ENCODE assay signal across 8 cellular contexts in genomic region chr17:6640536-6641373, GRCh38. TPM values are rescaled to one million over a fixed set of nuclear protein-coding genes. Genes with fewer than 3 reads are reported as not detected.
DNase-seq lines count a peak whose midpoint lies in the region; FAIRE-seq and TF ChIP-seq lines count a peak whose summit lies in the region.

Gene KIAA0753 (minus strand): TSS chr17:6640711. CDS start chr17:6635103, 5,608 bp downstream.
Gene TXNDC17 (plus strand): TSS chr17:6641060. CDS start chr17:6641083, 23 bp downstream.

- peak within 1 kb of the TSS; percentile 90 for H3K27ac ChIP-seq in mesodermal cell (ENCODE audit: low read depth, low read length, severe bottlenecking)

- peak; percentile 99 for FAIRE-seq in HTR-8/SVneo (lab: Jason Lieb, UNC)

- H3K4me3 ChIP-seq in NT2/D1 (ENCODE audit: insufficient read length, low read depth) (peak within 1 kb of the TSS; percentile 73), endocrine pancreas (ENCODE audit: control insufficient read depth, insufficient read depth, low read length) (peak within 1 kb of the TSS; percentile 68), mesodermal cell (ENCODE audit: extremely low read depth, insufficient read depth, low read length, poor library complexity, severe bottlenecking) (peak within 1 kb of the TSS; percentile 80)

- H3K27me3 ChIP-seq in NT2/D1 (ENCODE audit: insufficient read depth, insufficient read length) (peaks cover 10% of the 10 kb centered on the region), endocrine pancreas (ENCODE audit: control insufficient read depth, insufficient read depth, low read length) (no peaks in the 10 kb centered on the region)

- DNase-seq in COLO668 (lab: John Stamatoyannopoulos, UW; ENCODE audit: unreplicated experiment), result peak; percentile 88
- peak; percentile 92 for DNase-seq in GM20000 (ENCODE audit: low spot score)
- peak; percentile 91 for DNase-seq in HTR-8/SVneo (ENCODE audit: insufficient read length, low spot score)
- DNase-seq in NT2/D1 (ENCODE audit: low read depth, low spot score), result peak; percentile 81
- DNase-seq in activated CD8-positive, alpha-beta memory T cell treated with anti-CD3 and anti-CD28 coated beads for 48 hours (ENCODE audit: low read depth in 2 of 3, low spot score in 2 of 3), result peak; percentile 90 to 91 (median 91)
- DNase-seq in stimulated activated CD8-positive, alpha-beta memory T cell treated with anti-CD3 and anti-CD28 coated beads, Interleukin-15, amount 100 ng/mL, for 24 hours (ENCODE audit: low read depth), result peak; percentile 87

- H3K36me3 ChIP-seq in NT2/D1 (ENCODE audit: insufficient read depth, insufficient read length, low read length) (peaks cover 46% of the 10 kb centered on the region), endocrine pancreas (ENCODE audit: control insufficient read depth, insufficient read depth, low read length) (no peaks in the 10 kb centered on the region), mesodermal cell (ENCODE audit: control insufficient read depth, insufficient read depth, low read length) (peaks cover 29% of the 10 kb centered on the region)

- H3K9me3 ChIP-seq in NT2/D1 (ENCODE audit: insufficient read depth, low read length) (no peaks in the 10 kb centered on the region), endocrine pancreas (ENCODE audit: control insufficient read depth, low read length) (no peaks in the 10 kb centered on the region), mesodermal cell (ENCODE audit: control insufficient read depth, low read length) (no peaks in the 10 kb centered on the region)

- H3K4me1 ChIP-seq in NT2/D1 (ENCODE audit: insufficient read depth, insufficient read length), result peaks cover 11% of the 10 kb centered on the region
- H3K4me1 ChIP-seq in endocrine pancreas (ENCODE audit: control insufficient read depth, insufficient read depth, low read length), result peaks cover 5% of the 10 kb centered on the region
- H3K4me1 ChIP-seq in mesodermal cell (ENCODE audit: control insufficient read depth, insufficient read depth, low read length, poor library complexity, severe bottlenecking), result peaks cover 14% of the 10 kb centered on the region

- H3K9ac ChIP-seq in NT2/D1 (ENCODE audit: insufficient read length, low read depth), result peak within 1 kb of the TSS; percentile 93
- H3K9ac ChIP-seq in endocrine pancreas (ENCODE audit: control insufficient read depth, insufficient read depth, low read length), result peak within 1 kb of the TSS; percentile 94

- 0 to 1% methylated on average over 43 to 51 of the region's 57 CpGs for WGBS in mesodermal cell (ENCODE audit: insufficient coverage in 2 of 2), 2 experiments

- TF ChIP-seq CTCF in GM20000 (IDR thresholded peaks at IDR 0.05; ENCODE audit: extremely low read depth, missing control alignments), result no peak

RNA-seq across cellular contexts. Expression of gene KIAA0753, which starts in this region (rescaled TPM):
- 22.1 TPM for polyA plus RNA-seq in mesodermal cell (2013, experiment 1 of 2)
- polyA plus RNA-seq in mesodermal cell (2013, experiment 2 of 2), result 22.0 TPM

RNA-seq across cellular contexts. Expression of gene TXNDC17, which starts in this region (rescaled TPM):
- polyA plus RNA-seq in mesodermal cell (2013, experiment 1 of 2), result 227 TPM
- polyA plus RNA-seq in mesodermal cell (2013, experiment 2 of 2), result 232 TPM

Comparison
In these comparisons a context has a peak if more than half of its experiments do, and no peak if none do; other contexts are left out.
1. Peak in every context shown above with its lines: DNase-seq, H3K4me3 ChIP-seq and H3K27ac ChIP-seq.